ENCODE assay signal across 19 cellular contexts in genomic region chr3:87437765-87438164, GRCh38.
DNase-seq lines count a peak whose midpoint lies in the region; ATAC-seq, FAIRE-seq and TF ChIP-seq lines count a peak whose summit lies in the region.
"Had no signal": no experiment of that assay in that cellular context is flagged by ENCODE, and none has a peak within 500 bp of the region (broad histone marks: within the 10 kb centered on the region; RNA-seq: fewer than 3 reads in every experiment).

No MANE protein-coding gene starts in this region.

- no peaks in the 10 kb centered on the region for H3K36me3 ChIP-seq in Panc1 (ENCODE audit: control insufficient read depth, insufficient read depth, low read length)
- H3K36me3 ChIP-seq in neuronal stem cell (replicated peaks in 1 of 2; ENCODE audit: control insufficient read depth in 2 of 2, insufficient read depth in 2 of 2, low read length in 2 of 2): no peaks in the 10 kb centered on the region

- H3K4ac ChIP-seq in neuronal stem cell (ENCODE audit: low read length): no peak overlapping the region

- no peaks in the 10 kb centered on the region for H3K9me3 Mint-ChIP-seq in activated naive CD4-positive, alpha-beta T cell treated with anti-CD3 and anti-CD28 coated beads, Interleukin-2, amount 50 U/mL, for 72 hours
- H3K9me3 Mint-ChIP-seq: activated naive CD4-positive, alpha-beta T cell treated with anti-CD3 and anti-CD28 coated beads for 36 hours had no signal

- no peak overlapping the region for H3K18ac ChIP-seq in neuronal stem cell (ENCODE audit: low read length)

- intact Hi-C loops in Panc1 (cut with micrococcal nuclease; ENCODE audit: unreplicated experiment): no loop called here

- peak overlapping the region; percentile 68; the same call in 1 of the 2 replicates for H3K27ac ChIP-seq in Panc1 (ENCODE audit: low read length)
- no peak overlapping the region for H3K27ac ChIP-seq in neuronal stem cell (replicated peaks; ENCODE audit: low read length)
- H3K27ac ChIP-seq: SK-N-MC, testis had no signal

- in situ Hi-C loops in Panc1 (cut with HindIII; ENCODE audit: low pct_unique_long_range_greater_than_20kb, low sequenced_read_pairs): no loop called here

- H2AFZ ChIP-seq in neuronal stem cell (ENCODE audit: low read length): no peak overlapping the region

- H3K23ac ChIP-seq in neuronal stem cell (ENCODE audit: low read depth, low read length, poor library complexity): no peak overlapping the region

- no peak overlapping the region for H3K27ac Mint-ChIP-seq in activated naive CD4-positive, alpha-beta T cell treated with anti-CD3 and anti-CD28 coated beads, Interleukin-2, amount 50 U/mL, for 72 hours
- H3K27ac Mint-ChIP-seq: activated naive CD4-positive, alpha-beta T cell treated with anti-CD3 and anti-CD28 coated beads for 36 hours; natural killer cell treated with Interleukin-12 subunit alpha and Interleukin-12 subunit beta and Interleukin-15 and Interleukin-18, amount 100 ng/mL, for 72 hours had no signal

- H2BK15ac ChIP-seq in neuronal stem cell (ENCODE audit: low read length): no peak overlapping the region

- no peak for DNase-seq in activated naive CD4-positive, alpha-beta T cell treated with anti-CD3 and anti-CD28 coated beads, Interleukin-2, amount 50 U/mL, for 72 hours (ENCODE audit: low spot score in 2 of 2)
- DNase-seq in activated naive CD4-positive, alpha-beta T cell treated with Interleukin-2 at 50 U/mL for 16 hours: no peak
- DNase-seq in Panc1 (ENCODE audit: low read depth, low spot score): no peak
- DNase-seq in fibroblast of the aortic adventitia (ENCODE audit: low read depth): peak; percentile 30
- peak; percentile 6 for DNase-seq in urothelium cell line (ENCODE audit: low spot score)
- DNase-seq in frontal cortex (ENCODE audit: low spot score in 2 of 2): no peak
- DNase-seq in NCI-H2107 (lab: John Stamatoyannopoulos, UW): no peak
- DNase-seq in neuronal stem cell (ENCODE audit: low spot score): no peak
- DNase-seq: activated naive CD4-positive, alpha-beta T cell treated with anti-CD3 and anti-CD28 coated beads for 36 hours; foreskin melanocyte; IMR-90; NCI-H1105 treated with DMSO at 0.1 percent for 48 hours; NCI-H345; stimulated activated CD4-positive, alpha-beta T cell treated with anti-CD3 and anti-CD28 coated beads, Interleukin-2, amount 100 ng/mL, for 24 hours; testis had no signal

- ATAC-seq in activated naive CD4-positive, alpha-beta T cell treated with anti-CD3 and anti-CD28 coated beads, Interleukin-2, amount 50 U/mL, for 72 hours: peak; percentile 26 to 46
- peak; percentile 51; the same call in 1 of the 2 replicates for ATAC-seq in Panc1
- ATAC-seq: natural killer cell treated with Interleukin-12 subunit alpha and Interleukin-12 subunit beta and Interleukin-15 and Interleukin-18, amount 100 ng/mL, for 72 hours had no signal

- H3K9me3 ChIP-seq in Panc1 (ENCODE audit: control insufficient read depth, insufficient read depth, low read depth, low read length) (no peaks in the 10 kb centered on the region), neuronal stem cell (replicated peaks in 1 of 2; ENCODE audit: control insufficient read depth in 2 of 2, insufficient read depth in 1 of 2, low read depth in 1 of 2, low read length in 2 of 2) (no peaks in the 10 kb centered on the region)
- H3K9me3 ChIP-seq: testis had no signal

- CTCF ChIA-PET in Panc1 (lab: Charles Lee): no interaction called here

- no peak overlapping the region for H3K4me2 ChIP-seq in neuronal stem cell (ENCODE audit: insufficient read depth, low read length, poor library complexity, severe bottlenecking)

- H3K4me3 ChIP-seq in Panc1 (ENCODE audit: low read depth in 2 of 2, low read length in 2 of 2) (no peak overlapping the region), fibroblast of the aortic adventitia (ENCODE audit: low read depth, low read length) (no peak overlapping the region), neuronal stem cell (ENCODE audit: low read length in 2 of 2) (no peak overlapping the region)
- H3K4me3 ChIP-seq: lung, SK-N-MC, testis had no signal

- H3K79me1 ChIP-seq in neuronal stem cell (ENCODE audit: low read depth, low read length): no peaks in the 10 kb centered on the region

- H3K9ac ChIP-seq in neuronal stem cell (ENCODE audit: low read depth, low read length, poor library complexity): no peak overlapping the region

- no peak overlapping the region for H4K8ac ChIP-seq in neuronal stem cell (ENCODE audit: low read depth, low read length)

- H2BK12ac ChIP-seq in neuronal stem cell (ENCODE audit: low read length): no peak overlapping the region

- no peak overlapping the region for H2AK5ac ChIP-seq in neuronal stem cell (ENCODE audit: low read depth, low read length)

- H3K27me3 ChIP-seq in Panc1 (ENCODE audit: control insufficient read depth, insufficient read depth, low read length) (no peaks in the 10 kb centered on the region), neuronal stem cell (ENCODE audit: control insufficient read depth in 3 of 3, insufficient read depth in 3 of 3, low read depth in 1 of 3, low read length in 3 of 3) (no peaks in the 10 kb centered on the region)
- H3K27me3 ChIP-seq: testis had no signal

- POLR2A ChIA-PET in Panc1 (lab: Charles Lee): no interaction called here

- FAIRE-seq in urothelium cell line (lab: Jason Lieb, UNC): no peak
- FAIRE-seq in frontal cortex (lab: Jason Lieb, UNC): no peak
- FAIRE-seq: D721Med had no signal

- H2BK120ac ChIP-seq in neuronal stem cell (ENCODE audit: low read depth, low read length): no peak overlapping the region

- BruUV-seq in Panc1 (replicated peaks; lab: Mats Ljungman, UMichigan): no TSS peak

- H3K14ac ChIP-seq in neuronal stem cell (ENCODE audit: low read length): no peak overlapping the region

- H3K4me1 ChIP-seq in Panc1 (ENCODE audit: control insufficient read depth, insufficient read depth, low read length) (no peaks in the 10 kb centered on the region; the same call in 1 of the 2 replicates), neuronal stem cell (ENCODE audit: control insufficient read depth in 2 of 2, insufficient read depth in 1 of 2, low read depth in 1 of 2, low read length in 2 of 2) (peaks cover 0 to 3% of the 10 kb centered on the region in 2 donors)
- H3K4me1 ChIP-seq: testis had no signal

- no peak overlapping the region for H4K91ac ChIP-seq in neuronal stem cell (ENCODE audit: low read depth, low read length, poor library complexity)

- TF ChIP-seq CTCF in Panc1 (IDR thresholded peaks at IDR 0.05) (no peak), fibroblast of the aortic adventitia (IDR thresholded peaks at IDR 0.05; ENCODE audit: insufficient read depth, low read length) (no peak)

- H3K36me3 Mint-ChIP-seq in activated naive CD4-positive, alpha-beta T cell treated with anti-CD3 and anti-CD28 coated beads, Interleukin-2, amount 50 U/mL, for 72 hours: no peaks in the 10 kb centered on the region
- H3K36me3 Mint-ChIP-seq: natural killer cell treated with Interleukin-12 subunit alpha and Interleukin-12 subunit beta and Interleukin-15 and Interleukin-18, amount 100 ng/mL, for 72 hours had no signal

- WGBS in neuronal stem cell (ENCODE audit: extremely low coverage in 2 of 2, insufficient read length in 2 of 2, insufficient replicate concordance in 1 of 2), 2 donors: no CpG with 5 or more reads among the region's 1 CpG

- no peak overlapping the region for H2BK5ac ChIP-seq in neuronal stem cell (ENCODE audit: low read length)

Comparison
In these comparisons a context has a peak if more than half of its experiments do, and no peak if none do; other contexts are left out.
1. DNase-seq: peak in fibroblast of the aortic adventitia (single experiment) and urothelium cell line (single experiment); none in activated naive CD4-positive, alpha-beta T cell treated with anti-CD3 and anti-CD28 coated beads, Interleukin-2, amount 50 U/mL, for 72 hours (0 of 2), activated naive CD4-positive, alpha-beta T cell treated with Interleukin-2 at 50 U/mL for 16 hours (single experiment), Panc1 (single experiment), frontal cortex (0 of 2), NCI-H2107 (single experiment) and neuronal stem cell (single experiment).